Comparison of ENCODE assay signal across 2 cellular contexts in genomic region chr14:22895402-22895801, GRCh38.
A peak's percentile ranks its signal among the peaks of the same experiment; 100 is the strongest.
TF ChIP-seq lines count a peak whose summit lies in the region.

No MANE protein-coding gene starts in this region.

TF ChIP-seq in K562, 482 proteins besides CTCF, POLR2A, EP300 and RAD21:
- TF ChIP-seq BRF2 (IDR thresholded peaks at IDR 0.05; ENCODE audit: borderline replicate concordance, insufficient read depth, insufficient read length) (no peak), MED1 (CRISPR knock-in tag; IDR thresholded peaks at IDR 0.05; ENCODE audit: borderline replicate concordance) (no peak), ZNF121 (CRISPR knock-in tag; conservative IDR thresholded peaks at IDR 0.05) (peak; percentile 39; the same call in 1 of the 2 replicates)
- TF ChIP-seq, protein P1, sequence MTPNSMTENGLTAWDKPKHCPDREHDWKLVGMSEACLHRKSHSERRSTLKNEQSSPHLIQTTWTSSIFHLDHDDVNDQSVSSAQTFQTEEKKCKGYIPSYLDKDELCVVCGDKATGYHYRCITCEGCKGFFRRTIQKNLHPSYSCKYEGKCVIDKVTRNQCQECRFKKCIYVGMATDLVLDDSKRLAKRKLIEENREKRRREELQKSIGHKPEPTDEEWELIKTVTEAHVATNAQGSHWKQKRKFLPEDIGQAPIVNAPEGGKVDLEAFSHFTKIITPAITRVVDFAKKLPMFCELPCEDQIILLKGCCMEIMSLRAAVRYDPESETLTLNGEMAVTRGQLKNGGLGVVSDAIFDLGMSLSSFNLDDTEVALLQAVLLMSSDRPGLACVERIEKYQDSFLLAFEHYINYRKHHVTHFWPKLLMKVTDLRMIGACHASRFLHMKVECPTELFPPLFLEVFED (CRISPR knock-in tag; conservative IDR thresholded peaks at IDR 0.05), result no peak

TF ChIP-seq in neural cell, 6 proteins besides CTCF, POLR2A, EP300 and RAD21:
- TF ChIP-seq SMC3 (conservative IDR thresholded peaks at IDR 0.05; ENCODE audit: poor library complexity), result no peak
- no peak for TF ChIP-seq TAF1 (IDR thresholded peaks at IDR 0.05; ENCODE audit: low read depth)
- TF ChIP-seq EZH2 (IDR thresholded peaks at IDR 0.05; ENCODE audit: borderline replicate concordance, insufficient read depth, low read length, poor library complexity, severe bottlenecking), result no peak
- no peak for TF ChIP-seq POLR2AphosphoS5 (IDR thresholded peaks at IDR 0.05)
